In genomic region chr14:29317423-29317822, GRCh38 we compare ENCODE assay signal across 11 cellular contexts.
"Had no signal": no experiment of that assay in that cellular context is flagged by ENCODE, and none has a peak within 500 bp of the region (broad histone marks: within the 10 kb centered on the region; RNA-seq: fewer than 3 reads in every experiment).

No MANE protein-coding gene starts in this region.

- DNase-seq: GM23248, GOT3, H7, H9, HCEC 1CT, HFFc6 had no signal

- ATAC-seq: GM23338, HCT116 had no signal

- H3K9ac ChIP-seq: GM23248 had no signal

- H3K4me3 ChIP-seq: GM23248, GM23338, HAP-1 had no signal

- H3K36me3 ChIP-seq: HAP-1 had no signal

- H3K27ac ChIP-seq: GM23248 had no signal

- H3K9me3 ChIP-seq: HAP-1 had no signal

- H2AFZ ChIP-seq: GM23248, GM23338 had no signal

- H3K4me2 ChIP-seq: GM23338 had no signal

- H3K4me1 ChIP-seq: HAP-1 had no signal

- FAIRE-seq: H1, H54 had no signal
